8 cellular contexts compared by ENCODE assay signal in the genomic region with DNA sequence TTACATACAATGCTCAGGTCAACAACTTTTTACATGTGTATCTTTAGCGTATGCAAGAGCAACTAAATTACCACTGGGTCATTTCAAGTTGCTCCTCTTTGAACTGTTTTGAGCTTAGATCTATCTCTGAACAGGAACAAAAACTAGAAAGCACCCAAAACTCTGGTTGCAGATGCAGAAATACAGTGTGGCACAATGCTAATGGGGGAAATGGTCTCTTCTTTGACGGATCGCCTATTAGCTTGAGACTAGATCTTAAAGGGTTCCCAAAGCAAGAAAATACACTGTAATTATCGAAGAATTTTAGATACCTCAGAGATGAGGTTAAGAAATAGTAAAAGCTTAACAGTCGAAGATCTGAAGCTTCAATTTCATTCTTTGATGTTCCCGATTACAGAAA. TPM values are rescaled to one million over a fixed set of nuclear protein-coding genes. Genes with fewer than 3 reads are reported as not detected.
DNase-seq lines count a peak whose midpoint lies in the region; ATAC-seq lines count a peak whose summit lies in the region.

No MANE protein-coding gene starts in this region.

- H3K9ac ChIP-seq in mucosa of stomach (ENCODE audit: low read length), result peak overlapping the region; percentile 83

- ATAC-seq in GM21528 (IDR thresholded peaks at IDR 0.05; ENCODE audit: low FRiP score, unreplicated experiment), result no peak
- ATAC-seq in GM18873 (IDR thresholded peaks at IDR 0.05; ENCODE audit: low FRiP score, unreplicated experiment), result no peak

- peaks cover 6% of the 10 kb centered on the region for H3K27me3 ChIP-seq in mucosa of stomach (ENCODE audit: control insufficient read depth, insufficient read depth, low read length)

- H3K9me3 ChIP-seq in mucosa of stomach (ENCODE audit: control insufficient read depth, low read length), result no peaks in the 10 kb centered on the region

- no peaks in the 10 kb centered on the region for H3K36me3 ChIP-seq in mucosa of stomach (ENCODE audit: control insufficient read depth, insufficient read depth, low read length)

- DNase-seq in NCI-H345 treated with DMSO at 0.1 percent for 48 hours (lab: John Stamatoyannopoulos, UW; ENCODE audit: unreplicated experiment), result peak; percentile 19
- no peak for DNase-seq in NCI-H345 (lab: John Stamatoyannopoulos, UW)
- DNase-seq in NCI-H2227 treated with DMSO at 0.1 percent for 48 hours (lab: John Stamatoyannopoulos, UW), result peak; percentile 29
- DNase-seq in cerebellum (ENCODE audit: low spot score), result peak; percentile 12
- no peak for DNase-seq in mucosa of gallbladder (ENCODE audit: low spot score)

- H3K4me1 ChIP-seq in mucosa of stomach (ENCODE audit: control insufficient read depth, insufficient read depth, low read length), result peaks cover 31% of the 10 kb centered on the region

- H3K4me3 ChIP-seq in mucosa of stomach (ENCODE audit: low read length), result peak overlapping the region; percentile 81

RNA-seq across cellular contexts. Expression of gene PPP1R2, which starts 0.9 kb away (rescaled TPM):
- total RNA-seq in cerebellum (74.8 TPM), mucosa of gallbladder (68.1 TPM)

RNA-seq across cellular contexts. Expression of gene APOD, which starts 41.5 kb away (rescaled TPM):
- 5.2 TPM for total RNA-seq in cerebellum
- 51.8 TPM for total RNA-seq in mucosa of gallbladder

Comparison
In these comparisons a context has a peak if more than half of its experiments do, and no peak if none do; other contexts are left out.
1. DNase-seq: peak in NCI-H345 treated with DMSO at 0.1 percent for 48 hours (single experiment), NCI-H2227 treated with DMSO at 0.1 percent for 48 hours (single experiment) and cerebellum (single experiment); none in NCI-H345 (single experiment) and mucosa of gallbladder (single experiment).